10 cellular contexts compared by ENCODE assay signal in the genomic region with DNA sequence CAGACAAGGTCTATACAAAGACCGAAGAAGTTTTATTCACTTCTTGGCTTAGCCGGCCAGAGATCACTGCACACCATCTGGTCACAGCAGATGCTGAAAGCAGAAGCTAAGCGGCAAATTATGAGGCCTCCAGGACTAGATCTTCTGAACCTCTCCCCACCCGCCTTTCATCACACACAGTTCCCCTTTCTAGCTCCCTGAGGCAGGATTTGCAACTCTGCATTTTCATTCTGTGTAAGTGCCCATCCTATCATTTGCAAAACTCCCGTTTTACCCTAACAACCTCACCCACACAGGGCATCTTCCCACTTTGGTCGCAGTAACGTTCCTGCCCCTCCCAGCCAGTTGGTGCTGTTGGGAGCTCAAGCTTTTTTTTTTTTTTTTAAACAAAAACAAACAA. TPM values are rescaled to one million over a fixed set of nuclear protein-coding genes. Genes with fewer than 3 reads are reported as not detected.
A peak's percentile ranks its signal among the peaks of the same experiment; 100 is the strongest.
DNase-seq lines count a peak whose midpoint lies in the region; ATAC-seq and TF ChIP-seq lines count a peak whose summit lies in the region.
"Had no signal": no experiment of that assay in that cellular context is flagged by ENCODE, and none has a peak within 500 bp of the region (broad histone marks: within the 10 kb centered on the region; RNA-seq: fewer than 3 reads in every experiment).

No MANE protein-coding gene starts in this region.

- no peak for ATAC-seq in activated CD8-positive, alpha-beta T cell treated with anti-CD3 and anti-CD28 coated beads for 36 hours
- ATAC-seq in activated CD8-positive, alpha-beta T cell treated with anti-CD3 and anti-CD28 coated beads, Interleukin-2, amount 10 ng/mL, durations not matched to agents 7 days and 5 days = no peak
- ATAC-seq in HG03342 (IDR thresholded peaks at IDR 0.05; ENCODE audit: unreplicated experiment) (peak; percentile 32), left lung (peak; percentile 1)

- no peaks in the 10 kb centered on the region for H3K27me3 Mint-ChIP-seq in activated CD8-positive, alpha-beta T cell treated with anti-CD3 and anti-CD28 coated beads for 36 hours
- H3K27me3 Mint-ChIP-seq in activated CD8-positive, alpha-beta T cell treated with anti-CD3 and anti-CD28 coated beads, Interleukin-2, amount 10 ng/mL, durations not matched to agents 7 days and 5 days (ENCODE audit: low read depth) = no peaks in the 10 kb centered on the region

- H3K36me3 ChIP-seq in left lung = no peaks in the 10 kb centered on the region

- H3K4me1 Mint-ChIP-seq in activated CD8-positive, alpha-beta T cell treated with anti-CD3 and anti-CD28 coated beads for 36 hours (ENCODE audit: low read depth) = peaks cover 24% of the 10 kb centered on the region
- peaks cover 27% of the 10 kb centered on the region for H3K4me1 Mint-ChIP-seq in activated CD8-positive, alpha-beta T cell treated with anti-CD3 and anti-CD28 coated beads, Interleukin-2, amount 10 ng/mL, durations not matched to agents 7 days and 5 days (ENCODE audit: low read depth)

- intact Hi-C loops in activated CD8-positive, alpha-beta T cell treated with anti-CD3 and anti-CD28 coated beads for 36 hours (cut with micrococcal nuclease) = no loop called here
- intact Hi-C loops in left lung (cut with DNase I) = no loop called here

- peak overlapping the region; percentile 30 for H3K27ac Mint-ChIP-seq in activated CD8-positive, alpha-beta T cell treated with anti-CD3 and anti-CD28 coated beads for 36 hours
- no peak overlapping the region for H3K27ac Mint-ChIP-seq in activated CD8-positive, alpha-beta T cell treated with anti-CD3 and anti-CD28 coated beads, Interleukin-2, amount 10 ng/mL, durations not matched to agents 7 days and 5 days

- peaks cover 6 to 58% of the 10 kb centered on the region in 2 donors for H3K4me1 ChIP-seq in left lung

- peaks cover 8% of the 10 kb centered on the region for H3K36me3 Mint-ChIP-seq in activated CD8-positive, alpha-beta T cell treated with anti-CD3 and anti-CD28 coated beads for 36 hours (ENCODE audit: low read depth)
- peaks cover 9% of the 10 kb centered on the region for H3K36me3 Mint-ChIP-seq in activated CD8-positive, alpha-beta T cell treated with anti-CD3 and anti-CD28 coated beads, Interleukin-2, amount 10 ng/mL, durations not matched to agents 7 days and 5 days (ENCODE audit: low read depth)

- no peak for TF ChIP-seq CTCF in activated CD8-positive, alpha-beta T cell treated with anti-CD3 and anti-CD28 coated beads for 36 hours (IDR thresholded peaks at IDR 0.05)
- TF ChIP-seq CTCF in left lung (IDR thresholded peaks at IDR 0.05) = no peak

- H3K4me3 ChIP-seq in left lung = no peak overlapping the region
- H3K4me3 ChIP-seq: SJSA1 had no signal

- H3K9me3 Mint-ChIP-seq in activated CD8-positive, alpha-beta T cell treated with anti-CD3 and anti-CD28 coated beads for 36 hours = no peaks in the 10 kb centered on the region
- H3K9me3 Mint-ChIP-seq in activated CD8-positive, alpha-beta T cell treated with anti-CD3 and anti-CD28 coated beads, Interleukin-2, amount 10 ng/mL, durations not matched to agents 7 days and 5 days (ENCODE audit: insufficient read depth) = no peaks in the 10 kb centered on the region

- POLR2A ChIA-PET in activated CD8-positive, alpha-beta T cell treated with anti-CD3 and anti-CD28 coated beads for 36 hours (lab: Charles Lee) = interaction anchor here (1.0 to 9.0 kb wide), 3 partner anchors 17 to 28 kb away, joined by 3 to 160 read pairs (median 3); partner anchors contain the start of gene MTHFD2
- POLR2A ChIA-PET in activated CD8-positive, alpha-beta T cell treated with anti-CD3 and anti-CD28 coated beads, Interleukin-2, amount 10 ng/mL, durations not matched to agents 7 days and 5 days (lab: Charles Lee) = interaction anchor here (1.0 to 6.0 kb wide), 2 partner anchors 10 to 18 kb away, joined by 3 to 140 read pairs; partner anchors contain the start of gene MTHFD2

- CTCF ChIA-PET in activated CD8-positive, alpha-beta T cell treated with anti-CD3 and anti-CD28 coated beads for 36 hours (lab: Charles Lee) = interaction anchor here (0.7 to 6.0 kb wide), 4 partner anchors 11 to 153 kb away, joined by 3 to 67 read pairs (median 4); partner anchors contain the start of genes BOLA3 and MTHFD2
- CTCF ChIA-PET in activated CD8-positive, alpha-beta T cell treated with anti-CD3 and anti-CD28 coated beads, Interleukin-2, amount 10 ng/mL, durations not matched to agents 7 days and 5 days (lab: Charles Lee) = interaction anchor here (1.0 to 6.8 kb wide), 4 partner anchors 10 to 24 kb away, joined by 3 to 92 read pairs (median 4); partner anchors contain the start of gene MTHFD2

- H3K27ac ChIP-seq in left lung = peak overlapping the region; percentile 39 to 83
- H3K27ac ChIP-seq: epithelial cell of prostate, SJSA1 had no signal

- DNase-seq in activated CD8-positive, alpha-beta T cell treated with anti-CD3 and anti-CD28 coated beads for 36 hours = no peak
- DNase-seq in activated CD8-positive, alpha-beta T cell treated with anti-CD3 and anti-CD28 coated beads, Interleukin-2, amount 10 ng/mL, durations not matched to agents 7 days and 5 days = no peak
- DNase-seq in SHP77 treated with DMSO at 0.1 percent for 48 hours (lab: John Stamatoyannopoulos, UW) (peak; percentile 6), left lung (peak in 1 of 2 donors; percentile 72), NCI-H1436 treated with DMSO at 0.1 percent for 48 hours (lab: John Stamatoyannopoulos, UW) (no peak)
- no peak for DNase-seq in activated CD4-positive, alpha-beta T cell treated with anti-CD3 and anti-CD28 coated beads for 1 hour
- no peak for DNase-seq in stimulated activated CD4-positive, alpha-beta T cell treated with anti-CD3 and anti-CD28 coated beads, Interleukin-4, amount 100 ng/mL, for 4 hours

- no peak overlapping the region for H3K4me3 Mint-ChIP-seq in activated CD8-positive, alpha-beta T cell treated with anti-CD3 and anti-CD28 coated beads for 36 hours
- no peak overlapping the region for H3K4me3 Mint-ChIP-seq in activated CD8-positive, alpha-beta T cell treated with anti-CD3 and anti-CD28 coated beads, Interleukin-2, amount 10 ng/mL, durations not matched to agents 7 days and 5 days

- no peaks in the 10 kb centered on the region for H3K27me3 ChIP-seq in left lung
- H3K27me3 ChIP-seq: SJSA1 had no signal

- H3K9me3 ChIP-seq in left lung = no peaks in the 10 kb centered on the region
- H3K9me3 ChIP-seq: SJSA1 had no signal

RNA-seq across cellular contexts. Expression of gene MOB1A, which starts 3.1 kb away (rescaled TPM):
- total RNA-seq in activated CD8-positive, alpha-beta T cell treated with anti-CD3 and anti-CD28 coated beads for 36 hours = 100 to 1,000 TPM; 150 to 156 TPM
- 100 to 1,000 TPM; 191 to 208 TPM for total RNA-seq in activated CD8-positive, alpha-beta T cell treated with anti-CD3 and anti-CD28 coated beads, Interleukin-2, amount 10 ng/mL, durations not matched to agents 7 days and 5 days
- 100 to 1,000 TPM; 120 to 154 TPM for total RNA-seq in left lung

RNA-seq across cellular contexts. Expression of gene MTHFD2, which starts 16.7 kb away (rescaled TPM):
- total RNA-seq in activated CD8-positive, alpha-beta T cell treated with anti-CD3 and anti-CD28 coated beads for 36 hours = 100 to 1,000 TPM; 348 to 361 TPM
- 100 to 1,000 TPM; 162 to 164 TPM for total RNA-seq in activated CD8-positive, alpha-beta T cell treated with anti-CD3 and anti-CD28 coated beads, Interleukin-2, amount 10 ng/mL, durations not matched to agents 7 days and 5 days
- total RNA-seq in left lung = 10 to 100 TPM; 44.6 to 81.2 TPM

RNA-seq across cellular contexts. Expression of gene BOLA3, which starts 34.0 kb away (rescaled TPM):
- 100 to 1,000 TPM; 131 to 135 TPM for total RNA-seq in activated CD8-positive, alpha-beta T cell treated with anti-CD3 and anti-CD28 coated beads for 36 hours
- 10 to 100 TPM; 79.7 to 85.4 TPM for total RNA-seq in activated CD8-positive, alpha-beta T cell treated with anti-CD3 and anti-CD28 coated beads, Interleukin-2, amount 10 ng/mL, durations not matched to agents 7 days and 5 days
- 10 to 100 TPM; 34.7 to 39.6 TPM for total RNA-seq in left lung

Comparison
In these comparisons a context has a peak if more than half of its experiments do, and no peak if none do; other contexts are left out.
1. ATAC-seq: peak in HG03342 (single experiment) and left lung (single experiment); none in activated CD8-positive, alpha-beta T cell treated with anti-CD3 and anti-CD28 coated beads for 36 hours (single experiment) and activated CD8-positive, alpha-beta T cell treated with anti-CD3 and anti-CD28 coated beads, Interleukin-2, amount 10 ng/mL, durations not matched to agents 7 days and 5 days (single experiment).